ENCODE assay signal across 23 cellular contexts in the genomic region with DNA sequence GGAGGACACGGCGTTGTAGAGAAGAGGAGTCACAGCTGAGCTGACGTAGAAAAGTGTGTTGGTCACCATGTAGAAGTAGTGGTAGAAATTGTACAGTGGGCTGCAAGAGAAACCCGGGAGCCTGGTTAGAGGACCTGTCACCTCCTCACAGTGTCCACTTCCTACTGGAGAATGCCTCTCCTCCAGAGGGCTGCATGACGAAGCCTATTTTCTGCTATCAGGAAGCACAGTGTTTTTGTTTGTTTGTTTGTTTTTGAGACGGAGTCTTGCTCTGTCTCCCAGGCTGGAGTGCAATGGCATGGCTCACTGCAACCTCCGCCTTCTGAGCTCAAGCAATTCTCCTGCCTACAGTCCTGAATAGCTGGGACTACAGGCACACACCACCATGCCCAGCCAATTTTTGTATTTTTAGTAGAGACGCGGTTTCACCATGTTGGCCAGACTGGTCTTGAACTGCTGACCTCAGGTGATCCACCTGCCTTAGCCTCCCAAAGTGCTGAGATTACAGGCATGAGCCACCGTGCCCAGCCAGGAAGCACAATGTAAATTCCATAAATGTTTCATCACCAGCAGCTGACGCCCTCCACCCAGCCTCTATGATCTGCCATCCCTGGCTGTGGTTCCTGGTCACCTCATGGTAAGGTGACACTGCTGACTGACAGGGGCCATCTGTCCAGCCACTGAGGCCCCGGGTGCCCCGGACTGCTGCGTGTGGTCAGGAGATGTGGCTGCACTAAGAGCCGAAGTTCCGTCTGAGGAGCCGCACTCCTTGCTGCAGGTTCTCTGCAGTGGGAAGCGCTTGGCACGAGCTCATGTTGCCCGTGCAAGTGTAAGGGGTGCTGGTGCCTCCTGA. TPM values are rescaled to one million over a fixed set of nuclear protein-coding genes. Genes with fewer than 3 reads are reported as not detected.
A peak's percentile ranks its signal among the peaks of the same experiment; 100 is the strongest.
DNase-seq lines count a peak whose midpoint lies in the region; ATAC-seq and TF ChIP-seq lines count a peak whose summit lies in the region.
"Had no signal": no experiment of that assay in that cellular context is flagged by ENCODE, and none has a peak within 500 bp of the region (broad histone marks: within the 10 kb centered on the region; RNA-seq: fewer than 3 reads in every experiment).

No MANE protein-coding gene starts in this region.

- DNase-seq in DMS53 (lab: John Stamatoyannopoulos, UW) (peak; percentile 11), DMS53 treated with DMSO at 0.1 percent for 48 hours (lab: John Stamatoyannopoulos, UW; ENCODE audit: unreplicated experiment) (no peak), mesenteric fat pad (ENCODE audit: low spot score) (peak; percentile 75), sciatic nerve (ENCODE audit: low spot score) (peak; percentile 43), type B pancreatic cell (ENCODE audit: extremely low spot score, unreplicated experiment) (peak; percentile 39)
- DNase-seq in stimulated activated naive CD4-positive, alpha-beta T cell (lab: John Stamatoyannopoulos, UW): no peak
- DNase-seq: CD8-positive, alpha-beta T cell; DMS 273 treated with DMSO at 0.1 percent for 48 hours; DND-41; GOT3; NCI-H1048; NCI-H1417; NCI-H1694; NCI-H2029 treated with DMSO at 0.1 percent for 48 hours; NCI-H2227 treated with DMSO at 0.1 percent for 48 hours; NCI-H526 treated with DMSO at 0.1 percent for 48 hours; SHP77 had no signal

- no peaks in the 10 kb centered on the region for H3K36me3 Mint-ChIP-seq in type B pancreatic cell
- H3K36me3 Mint-ChIP-seq: CD8-positive, alpha-beta T cell had no signal

- peaks cover 5% of the 10 kb centered on the region for H3K4me1 Mint-ChIP-seq in type B pancreatic cell (ENCODE audit: unreplicated experiment)
- H3K4me1 Mint-ChIP-seq: B cell had no signal

- no peak for ATAC-seq in sciatic nerve
- no peak for ATAC-seq in GM19452 (IDR thresholded peaks at IDR 0.05; ENCODE audit: unreplicated experiment)
- no peak for ATAC-seq in GM18909 (IDR thresholded peaks at IDR 0.05; ENCODE audit: poor library complexity, unreplicated experiment)
- ATAC-seq: CD8-positive, alpha-beta T cell; Panc1 had no signal

- H3K27me3 Mint-ChIP-seq in type B pancreatic cell: peaks cover 31% of the 10 kb centered on the region

- intact Hi-C loops in sciatic nerve (cut with DNase I): no loop called here

- no peak overlapping the region for H3K27ac Mint-ChIP-seq in type B pancreatic cell
- H3K27ac Mint-ChIP-seq: B cell; CD8-positive, alpha-beta T cell had no signal

- no peak overlapping the region for H3K4me3 Mint-ChIP-seq in type B pancreatic cell
- H3K4me3 Mint-ChIP-seq: B cell; CD8-positive, alpha-beta T cell had no signal

- TF ChIP-seq CTCF in type B pancreatic cell (conservative IDR thresholded peaks at IDR 0.05): no peak

- H3K9me3 Mint-ChIP-seq in type B pancreatic cell: peaks cover 13% of the 10 kb centered on the region

RNA-seq across cellular contexts. Expression of a gene that starts 11.1 kb away (rescaled TPM):
- total RNA-seq in mesenteric fat pad (not detected), sciatic nerve (not detected), type B pancreatic cell (ENCODE audit: low replicate concordance) (not detected in 2 replicates)
- total RNA-seq: B cell; Caco-2; CD8-positive, alpha-beta T cell; NCI-H460 had no signal

Comparison
In these comparisons a context has a peak if more than half of its experiments do, and no peak if none do; other contexts are left out.
1. DNase-seq: peak in DMS53 (single experiment), mesenteric fat pad (single experiment), sciatic nerve (single experiment) and type B pancreatic cell (single experiment); none in DMS53 treated with DMSO at 0.1 percent for 48 hours (single experiment) and stimulated activated naive CD4-positive, alpha-beta T cell (0 of 6).